1 cellular context compared by ENCODE assay signal in genomic region chr19:47027586-47028371, GRCh38.
TF ChIP-seq lines count a peak whose summit lies in the region.

No MANE protein-coding gene starts in this region.

TF ChIP-seq in HEK293, 187 proteins besides CTCF, POLR2A, EP300 and RAD21 (continued from another document):
- TF ChIP-seq, protein P1, sequence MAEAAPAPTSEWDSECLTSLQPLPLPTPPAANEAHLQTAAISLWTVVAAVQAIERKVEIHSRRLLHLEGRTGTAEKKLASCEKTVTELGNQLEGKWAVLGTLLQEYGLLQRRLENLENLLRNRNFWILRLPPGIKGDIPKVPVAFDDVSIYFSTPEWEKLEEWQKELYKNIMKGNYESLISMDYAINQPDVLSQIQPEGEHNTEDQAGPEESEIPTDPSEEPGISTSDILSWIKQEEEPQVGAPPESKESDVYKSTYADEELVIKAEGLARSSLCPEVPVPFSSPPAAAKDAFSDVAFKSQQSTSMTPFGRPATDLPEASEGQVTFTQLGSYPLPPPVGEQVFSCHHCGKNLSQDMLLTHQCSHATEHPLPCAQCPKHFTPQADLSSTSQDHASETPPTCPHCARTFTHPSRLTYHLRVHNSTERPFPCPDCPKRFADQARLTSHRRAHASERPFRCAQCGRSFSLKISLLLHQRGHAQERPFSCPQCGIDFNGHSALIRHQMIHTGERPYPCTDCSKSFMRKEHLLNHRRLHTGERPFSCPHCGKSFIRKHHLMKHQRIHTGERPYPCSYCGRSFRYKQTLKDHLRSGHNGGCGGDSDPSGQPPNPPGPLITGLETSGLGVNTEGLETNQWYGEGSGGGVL (tag by site-specific recombination; IDR thresholded peaks at IDR 0.05) = peak; percentile 24; the same call in 1 of the 2 replicates
